Comparison of ENCODE assay signal across 19 cellular contexts in the genomic region with DNA sequence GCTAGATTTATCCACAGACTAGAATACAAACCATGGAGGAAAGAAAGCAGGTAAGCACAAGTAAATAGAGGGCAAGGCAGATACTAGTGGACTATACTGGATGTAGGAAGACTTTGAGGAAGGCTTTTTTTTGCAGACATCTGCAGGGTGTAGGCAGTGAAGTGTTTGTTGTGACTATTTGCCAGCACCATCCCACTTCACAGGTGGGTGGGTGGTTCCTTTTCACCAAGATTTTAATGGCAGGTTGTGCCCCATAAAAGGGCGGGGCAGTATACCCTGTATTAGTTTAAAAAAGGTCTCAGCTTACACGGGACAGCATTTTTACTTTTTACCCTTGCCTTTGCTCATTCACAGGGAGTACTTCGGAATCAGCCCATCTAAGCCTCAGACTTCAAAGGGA.
A peak's percentile ranks its signal among the peaks of the same experiment; 100 is the strongest.
DNase-seq lines count a peak whose midpoint lies in the region; ATAC-seq, FAIRE-seq and TF ChIP-seq lines count a peak whose summit lies in the region.
"Had no signal": no experiment of that assay in that cellular context is flagged by ENCODE, and none has a peak within 500 bp of the region (broad histone marks: within the 10 kb centered on the region; RNA-seq: fewer than 3 reads in every experiment).

No MANE protein-coding gene starts in this region.

- H3K36me3 Mint-ChIP-seq in progenitor cell of endocrine pancreas (ENCODE audit: insufficient read depth): no peaks in the 10 kb centered on the region
- H3K36me3 Mint-ChIP-seq: CD14-positive monocyte had no signal

- H3K27me3 Mint-ChIP-seq in progenitor cell of endocrine pancreas: no peaks in the 10 kb centered on the region
- H3K27me3 Mint-ChIP-seq: B cell had no signal

- DNase-seq in HepG2 (ENCODE audit: low spot score) (no peak), right lobe of liver (no peak), colonic mucosa (peak; percentile 21), progenitor cell of endocrine pancreas (ENCODE audit: low spot score, unreplicated experiment) (no peak), uterus (no peak), cerebellum (ENCODE audit: low spot score) (no peak), erythroblast (lab: John Stamatoyannopoulos, UW) (no peak), SHP77 treated with DMSO at 0.1 percent for 48 hours (lab: John Stamatoyannopoulos, UW) (no peak)
- DNase-seq: DMS79 treated with DMSO at 0.1 percent for 48 hours, Karpas-422, NCI-H1417 treated with DMSO at 0.1 percent for 48 hours, NCI-H187, NCI-H226, NCI-H526, SJCRH30 had no signal

- no peak overlapping the region for H3K4me3 ChIP-seq in HepG2 (replicated peaks in 1 of 3; ENCODE audit: insufficient read depth in 1 of 3, low read depth in 2 of 3, low read length in 3 of 3)
- no peak overlapping the region for H3K4me3 ChIP-seq in right lobe of liver
- H3K4me3 ChIP-seq in colonic mucosa: no peak overlapping the region
- no peak overlapping the region for H3K4me3 ChIP-seq in uterus
- H3K4me3 ChIP-seq: A549, SJCRH30 had no signal

- CTCF ChIA-PET in HepG2 (lab: Yijun Ruan, JAX; ENCODE audit: low intra/inter-chr PET ratio, low total read pairs): no interaction called here

- H3K4me1 Mint-ChIP-seq in progenitor cell of endocrine pancreas (ENCODE audit: low read depth): peaks cover 31% of the 10 kb centered on the region
- H3K4me1 Mint-ChIP-seq: B cell, CD14-positive monocyte had no signal

- no peaks in the 10 kb centered on the region for H3K27me3 ChIP-seq in HepG2 (ENCODE audit: control insufficient read depth in 1 of 2, insufficient read depth in 2 of 2, low read length in 2 of 2)
- no peaks in the 10 kb centered on the region for H3K27me3 ChIP-seq in right lobe of liver
- no peaks in the 10 kb centered on the region for H3K27me3 ChIP-seq in colonic mucosa
- H3K27me3 ChIP-seq in uterus: no peaks in the 10 kb centered on the region
- H3K27me3 ChIP-seq: SJCRH30 had no signal

- POLR2A ChIA-PET in HepG2 (lab: Yijun Ruan, JAX): no interaction called here

- no peak for TF ChIP-seq EP300 in HepG2 (IDR thresholded peaks at IDR 0.05; ENCODE audit: low read depth in 2 of 2, low read length in 2 of 2)
- TF ChIP-seq EP300 in HepG2 (CRISPR knock-in tag; IDR thresholded peaks at IDR 0.05; ENCODE audit: borderline replicate concordance): no peak

- H3K36me3 ChIP-seq in HepG2 (replicated peaks in 1 of 2; ENCODE audit: control insufficient read depth in 1 of 2, insufficient read depth in 2 of 2, low read length in 2 of 2) (no peaks in the 10 kb centered on the region), right lobe of liver (no peaks in the 10 kb centered on the region), colonic mucosa (no peaks in the 10 kb centered on the region), uterus (no peaks in the 10 kb centered on the region)
- H3K36me3 ChIP-seq: SJCRH30 had no signal

- H2AFZ ChIP-seq in HepG2 (ENCODE audit: low read length): no peak overlapping the region

- no peak for FAIRE-seq in HepG2 (lab: Jason Lieb, UNC)
- FAIRE-seq: A549 had no signal

- TF ChIP-seq RAD21 in HepG2 (CRISPR knock-in tag; IDR thresholded peaks at IDR 0.05): no peak

- no peak for TF ChIP-seq POLR2A in HepG2 (IDR thresholded peaks at IDR 0.05; ENCODE audit: insufficient read depth in 1 of 2, low read depth in 2 of 2, low read length in 2 of 2)
- no peak for TF ChIP-seq POLR2A in right lobe of liver (IDR thresholded peaks at IDR 0.05)
- TF ChIP-seq POLR2A in uterus (IDR thresholded peaks at IDR 0.05): no peak
- TF ChIP-seq POLR2A in erythroblast (IDR thresholded peaks at IDR 0.05; ENCODE audit: low read length): no peak

- no peaks in the 10 kb centered on the region for H4K20me1 ChIP-seq in HepG2 (ENCODE audit: insufficient read depth, low read length)

- ATAC-seq in HepG2 (no peak), right lobe of liver (no peak)
- ATAC-seq: A549, Panc1 had no signal

- in situ Hi-C loops in HepG2 (cut with HindIII; ENCODE audit: extremely low pct_ligation_motif_present, low pct_unique_long_range_greater_than_20kb): no loop called here

- WGBS in HepG2 (ENCODE audit: low lambda C conversion rate): 49% methylated on average over 3 of the region's 3 CpGs
- 63% methylated on average over 3 of the region's 3 CpGs for WGBS in right lobe of liver (ENCODE audit: insufficient coverage, low coverage, low lambda C conversion rate, missing lambda C conversion rate)

- no peaks in the 10 kb centered on the region for H3K9me3 Mint-ChIP-seq in progenitor cell of endocrine pancreas (ENCODE audit: low read depth)
- H3K9me3 Mint-ChIP-seq: CD14-positive monocyte had no signal

- peak overlapping the region; percentile 9 for H3K27ac Mint-ChIP-seq in progenitor cell of endocrine pancreas
- H3K27ac Mint-ChIP-seq: B cell, CD14-positive monocyte had no signal

- H3K9me3 ChIP-seq in HepG2 (ENCODE audit: low read length) (no peaks in the 10 kb centered on the region), right lobe of liver (no peaks in the 10 kb centered on the region), colonic mucosa (no peaks in the 10 kb centered on the region), uterus (no peaks in the 10 kb centered on the region)
- H3K9me3 ChIP-seq: A549, SJCRH30 had no signal

- intact Hi-C loops in HepG2 (cut with micrococcal nuclease; ENCODE audit: unreplicated experiment) (no loop called here), right lobe of liver (cut with DNase I) (no loop called here), colonic mucosa (cut with DNase I) (no loop called here), uterus (cut with DNase I; ENCODE audit: low total_unique reads) (no loop called here)

- no peak overlapping the region for H3K27ac ChIP-seq in HepG2 (ENCODE audit: extremely low read length, insufficient read depth, low read length)
- H3K27ac ChIP-seq in right lobe of liver: no peak overlapping the region
- H3K27ac ChIP-seq in colonic mucosa: no peak overlapping the region
- H3K27ac ChIP-seq in uterus: peak overlapping the region; percentile 93 to 96
- H3K27ac ChIP-seq: A549, SJCRH30 had no signal

- no peak overlapping the region for H3K4me3 Mint-ChIP-seq in progenitor cell of endocrine pancreas (ENCODE audit: low read depth)
- H3K4me3 Mint-ChIP-seq: B cell, CD14-positive monocyte had no signal

- no peak overlapping the region for H3K4me2 ChIP-seq in HepG2 (ENCODE audit: low read depth, low read length)
- H3K4me2 ChIP-seq: A549 had no signal

- H3K4me1 ChIP-seq in HepG2 (ENCODE audit: insufficient read depth, low read length): peaks cover 51% of the 10 kb centered on the region
- H3K4me1 ChIP-seq in right lobe of liver: peaks cover 0 to 51% (median 17%) of the 10 kb centered on the region in 4 donors
- H3K4me1 ChIP-seq in colonic mucosa: no peaks in the 10 kb centered on the region
- peaks cover 0 to 11% of the 10 kb centered on the region in 2 donors for H3K4me1 ChIP-seq in uterus
- H3K4me1 ChIP-seq: A549 had no signal

- BruUV-seq in HepG2 (replicated peaks; lab: Mats Ljungman, UMichigan): no TSS peak

- TF ChIP-seq CTCF in HepG2 (CRISPR knock-in tag; IDR thresholded peaks at IDR 0.05) (no peak), right lobe of liver (IDR thresholded peaks at IDR 0.05) (no peak), colonic mucosa (IDR thresholded peaks at IDR 0.05) (no peak), progenitor cell of endocrine pancreas (IDR thresholded peaks at IDR 0.05; ENCODE audit: unreplicated experiment) (no peak), uterus (IDR thresholded peaks at IDR 0.05) (no peak)

- H3K9ac ChIP-seq in HepG2 (ENCODE audit: insufficient read depth, low read depth, low read length) (no peak overlapping the region), colonic mucosa (ENCODE audit: low read depth in 2 of 2, low read length in 2 of 2) (no peak overlapping the region)

- H3K79me2 ChIP-seq in HepG2 (ENCODE audit: insufficient read depth, low read length): no peaks in the 10 kb centered on the region

TF ChIP-seq in HepG2, 621 proteins besides CTCF, POLR2A, EP300 and RAD21 (continues in another document):
- TF ChIP-seq NFE2 (CRISPR knock-in tag; IDR thresholded peaks at IDR 0.05) (no peak), HES4 (CRISPR knock-in tag; IDR thresholded peaks at IDR 0.05; ENCODE audit: borderline replicate concordance) (no peak), FOXM1 (CRISPR knock-in tag; IDR thresholded peaks at IDR 0.05) (no peak), ZNF121 (CRISPR knock-in tag; IDR thresholded peaks at IDR 0.05) (peak; percentile 25; the same call in 1 of the 2 replicates), HNF4G (IDR thresholded peaks at IDR 0.05; ENCODE audit: borderline replicate concordance, low read depth, low read length) (0 out of 2 replicates have a peak, but pooled peaks have one; percentile 16), HNF4G (CRISPR knock-in tag; IDR thresholded peaks at IDR 0.05; ENCODE audit: borderline replicate concordance, low read depth) (no peak)
- TF ChIP-seq, protein P1, sequence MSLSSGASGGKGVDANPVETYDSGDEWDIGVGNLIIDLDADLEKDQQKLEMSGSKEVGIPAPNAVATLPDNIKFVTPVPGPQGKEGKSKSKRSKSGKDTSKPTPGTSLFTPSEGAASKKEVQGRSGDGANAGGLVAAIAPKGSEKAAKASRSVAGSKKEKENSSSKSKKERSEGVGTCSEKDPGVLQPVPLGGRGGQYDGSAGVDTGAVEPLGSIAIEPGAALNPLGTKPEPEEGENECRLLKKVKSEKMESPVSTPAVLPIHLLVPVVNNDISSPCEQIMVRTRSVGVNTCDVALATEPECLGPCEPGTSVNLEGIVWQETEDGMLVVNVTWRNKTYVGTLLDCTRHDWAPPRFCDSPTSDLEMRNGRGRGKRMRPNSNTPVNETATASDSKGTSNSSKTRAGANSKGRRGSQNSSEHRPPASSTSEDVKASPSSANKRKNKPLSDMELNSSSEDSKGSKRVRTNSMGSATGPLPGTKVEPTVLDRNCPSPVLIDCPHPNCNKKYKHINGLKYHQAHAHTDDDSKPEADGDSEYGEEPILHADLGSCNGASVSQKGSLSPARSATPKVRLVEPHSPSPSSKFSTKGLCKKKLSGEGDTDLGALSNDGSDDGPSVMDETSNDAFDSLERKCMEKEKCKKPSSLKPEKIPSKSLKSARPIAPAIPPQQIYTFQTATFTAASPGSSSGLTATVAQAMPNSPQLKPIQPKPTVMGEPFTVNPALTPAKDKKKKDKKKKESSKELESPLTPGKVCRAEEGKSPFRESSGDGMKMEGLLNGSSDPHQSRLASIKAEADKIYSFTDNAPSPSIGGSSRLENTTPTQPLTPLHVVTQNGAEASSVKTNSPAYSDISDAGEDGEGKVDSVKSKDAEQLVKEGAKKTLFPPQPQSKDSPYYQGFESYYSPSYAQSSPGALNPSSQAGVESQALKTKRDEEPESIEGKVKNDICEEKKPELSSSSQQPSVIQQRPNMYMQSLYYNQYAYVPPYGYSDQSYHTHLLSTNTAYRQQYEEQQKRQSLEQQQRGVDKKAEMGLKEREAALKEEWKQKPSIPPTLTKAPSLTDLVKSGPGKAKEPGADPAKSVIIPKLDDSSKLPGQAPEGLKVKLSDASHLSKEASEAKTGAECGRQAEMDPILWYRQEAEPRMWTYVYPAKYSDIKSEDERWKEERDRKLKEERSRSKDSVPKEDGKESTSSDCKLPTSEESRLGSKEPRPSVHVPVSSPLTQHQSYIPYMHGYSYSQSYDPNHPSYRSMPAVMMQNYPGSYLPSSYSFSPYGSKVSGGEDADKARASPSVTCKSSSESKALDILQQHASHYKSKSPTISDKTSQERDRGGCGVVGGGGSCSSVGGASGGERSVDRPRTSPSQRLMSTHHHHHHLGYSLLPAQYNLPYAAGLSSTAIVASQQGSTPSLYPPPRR (CRISPR knock-in tag; IDR thresholded peaks at IDR 0.05; ENCODE audit: borderline replicate concordance): no peak

Comparison
In these comparisons a context has a peak if more than half of its experiments do, and no peak if none do; other contexts are left out.
1. H3K27ac ChIP-seq: peak in uterus (2 of 2); none in HepG2 (single experiment), right lobe of liver (0 of 3) and colonic mucosa (single experiment).